In genomic region chr13:106536244-106537034, GRCh38 we compare ENCODE assay signal across 8 cellular contexts. TPM values are rescaled to one million over a fixed set of nuclear protein-coding genes. Genes with fewer than 3 reads are reported as not detected.
DNase-seq lines count a peak whose midpoint lies in the region; ATAC-seq and TF ChIP-seq lines count a peak whose summit lies in the region.

No MANE protein-coding gene starts in this region.

- H3K4me3 ChIP-seq in RWPE2 (ENCODE audit: severe bottlenecking) (peak overlapping the region; percentile 80), stomach (peak overlapping the region; percentile 66 to 94 (median 72))

- H3K27ac ChIP-seq in RWPE2 (ENCODE audit: poor library complexity, severe bottlenecking) (peak overlapping the region; percentile 83), stomach (peak overlapping the region; percentile 57 to 88 (median 68))

- H3K9me3 ChIP-seq in RWPE2 (ENCODE audit: severe bottlenecking): no peaks in the 10 kb centered on the region
- no peaks in the 10 kb centered on the region for H3K9me3 ChIP-seq in stomach

- no peak for TF ChIP-seq POLR2A in stomach (IDR thresholded peaks at IDR 0.05)

- ATAC-seq in GM21576 (IDR thresholded peaks at IDR 0.05; ENCODE audit: unreplicated experiment) (peak; percentile 41), RWPE2 (ENCODE audit: low read depth) (peak; percentile 40)

- H3K4me3 Mint-ChIP-seq in neural crest cell: peak overlapping the region; percentile 90

- intact Hi-C loops in stomach (cut with DNase I; ENCODE audit: low total_unique reads): no loop called here

- peaks cover 13% of the 10 kb centered on the region for H3K36me3 Mint-ChIP-seq in neural crest cell (ENCODE audit: low read depth)

- H3K4me1 ChIP-seq in RWPE2 (ENCODE audit: insufficient read depth, poor library complexity, severe bottlenecking) (peaks cover 3% of the 10 kb centered on the region), stomach (peaks cover 14 to 44% (median 37%) of the 10 kb centered on the region in 4 donors)

- DNase-seq in DMS53 (lab: John Stamatoyannopoulos, UW): peak; percentile 76
- peak; percentile 52 for DNase-seq in KG1 (lab: John Stamatoyannopoulos, UW)
- DNase-seq in RWPE2 (ENCODE audit: low spot score): peak; percentile 89
- DNase-seq in activated effector memory CD4-positive, alpha-beta T cell treated with anti-CD3 and anti-CD28 coated beads, Interleukin-2, amount 50 U/mL, for 16 hours: peak; percentile 96
- peak; percentile 71 for DNase-seq in fibroblast of the conjunctiva (ENCODE audit: low read depth)
- DNase-seq in neural crest cell (ENCODE audit: low read depth, low spot score): peak; percentile 98
- DNase-seq in stomach: peak; percentile 93

- H3K36me3 ChIP-seq in RWPE2 (ENCODE audit: low read depth) (peaks cover 29% of the 10 kb centered on the region), stomach (peaks cover 0 to 9% (median 7%) of the 10 kb centered on the region in 4 donors)

- whole genome bisulfite sequencing in stomach, 5 donors: 4 to 10% (median 5%) methylated on average over 19 to 50 of the region's 50 CpGs

- H3K27me3 ChIP-seq in RWPE2 (ENCODE audit: insufficient read depth, poor library complexity, severe bottlenecking): no peaks in the 10 kb centered on the region
- peaks cover 0 to 14% (median 10%) of the 10 kb centered on the region in 3 donors for H3K27me3 ChIP-seq in stomach

- TF ChIP-seq CTCF in RWPE2 (IDR thresholded peaks at IDR 0.05; ENCODE audit: poor library complexity, severe bottlenecking) (peak; percentile 97), neural crest cell (conservative IDR thresholded peaks at IDR 0.05) (peak; percentile 99), stomach (IDR thresholded peaks at IDR 0.05) (peak in 5 of 7 experiments; percentile 82 to 97 (median 89))

- H3K27me3 Mint-ChIP-seq in neural crest cell (ENCODE audit: low read depth): peaks cover 13% of the 10 kb centered on the region

- peaks cover 30% of the 10 kb centered on the region for H3K4me1 Mint-ChIP-seq in neural crest cell

- peak overlapping the region; percentile 2 for H3K27ac Mint-ChIP-seq in neural crest cell (ENCODE audit: unreplicated experiment)

- no peak for TF ChIP-seq EP300 in stomach (IDR thresholded peaks at IDR 0.05)

- H3K9me3 Mint-ChIP-seq in neural crest cell: no peaks in the 10 kb centered on the region

RNA-seq across cellular contexts. Expression of gene EFNB2, which starts 1.0 kb away (rescaled TPM):
- total RNA-seq in neural crest cell (79.4 and 83.1 TPM in 2 replicates), stomach (10 to 100 TPM; 11.6 to 48.7 (median 19.0) TPM)
- 1 to 10 TPM; 3.0 to 7.3 (median 7.2) TPM for polyA plus RNA-seq in stomach

RNA-seq across cellular contexts. Expression of gene ARGLU1, which starts 31.5 kb away (rescaled TPM):
- 142 and 148 TPM in 2 replicates for total RNA-seq in neural crest cell
- 100 to 1,000 TPM in 4 of 5 donors, 10 to 100 TPM in 1; 78.2 to 321 (median 129) TPM for total RNA-seq in stomach
- polyA plus RNA-seq in stomach: 10 to 100 TPM; 16.6 to 88.6 (median 17.9) TPM

Comparison
In these comparisons a context has a peak if more than half of its experiments do, and no peak if none do; other contexts are left out.
1. Peak in every context shown above with its lines: DNase-seq, ATAC-seq, H3K4me3 ChIP-seq and H3K27ac ChIP-seq.